Comparison of ENCODE assay signal across 35 cellular contexts in the genomic region with DNA sequence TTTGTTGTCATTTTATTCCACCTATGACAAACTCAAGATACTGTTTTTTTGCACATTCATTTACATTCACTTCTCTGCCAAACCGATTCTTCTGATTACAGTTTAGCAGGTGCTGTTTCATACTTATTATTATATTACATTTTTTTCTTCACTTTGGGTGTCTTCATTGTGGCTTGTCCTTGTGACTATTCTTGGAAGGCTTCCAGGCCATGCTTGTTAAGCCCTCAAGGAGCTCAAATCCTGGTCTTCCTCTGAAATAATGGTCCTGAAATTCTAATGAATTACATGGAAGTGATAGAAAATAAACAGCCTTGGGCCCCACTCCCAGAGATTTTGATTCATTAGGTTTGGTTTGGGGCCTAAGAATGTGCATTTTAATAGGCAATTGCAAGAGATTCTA. TPM values are rescaled to one million over a fixed set of nuclear protein-coding genes. Genes with fewer than 3 reads are reported as not detected.
"Had no signal": no experiment of that assay in that cellular context is flagged by ENCODE, and none has a peak within 500 bp of the region (broad histone marks: within the 10 kb centered on the region; RNA-seq: fewer than 3 reads in every experiment).

No MANE protein-coding gene starts in this region.

- H3K9me3 ChIP-seq: adrenal gland, body of pancreas, esophagus muscularis mucosa, gastrocnemius medialis, heart left ventricle had no signal

- H3K4me3 ChIP-seq: adrenal gland, body of pancreas, esophagus muscularis mucosa, gastrocnemius medialis, heart left ventricle had no signal

- FAIRE-seq: colon had no signal

- H3K27ac ChIP-seq: adrenal gland, body of pancreas, esophagus muscularis mucosa, foreskin keratinocyte, gastrocnemius medialis, heart left ventricle had no signal

- ATAC-seq: activated CD4-positive, alpha-beta T cell treated with anti-CD3 and anti-CD28 coated beads for 36 hours; activated CD8-positive, alpha-beta memory T cell treated with anti-CD3 and anti-CD28 coated beads, Interleukin-2, amount 10 ng/mL, durations not matched to agents 7 days and 5 days; activated CD8-positive, alpha-beta T cell treated with anti-CD3 and anti-CD28 coated beads, Interleukin-2, amount 10 ng/mL, durations not matched to agents 7 days and 5 days; activated naive CD8-positive, alpha-beta T cell treated with anti-CD3 and anti-CD28 coated beads, Interleukin-2, amount 50 U/mL, for 24 hours; body of pancreas; effector memory CD8-positive, alpha-beta T cell; foreskin keratinocyte; gastrocnemius medialis; heart left ventricle had no signal

- H3K36me3 ChIP-seq: adrenal gland, esophagus muscularis mucosa, gastrocnemius medialis, heart left ventricle had no signal

- H3K27me3 ChIP-seq: adrenal gland, body of pancreas, esophagus muscularis mucosa, foreskin keratinocyte had no signal

- DNase-seq: activated CD4-positive, alpha-beta memory T cell treated with anti-CD3 and anti-CD28 coated beads for 36 hours; activated CD4-positive, alpha-beta T cell treated with anti-CD3 and anti-CD28 coated beads for 36 hours; activated CD4-positive, alpha-beta T cell treated with anti-CD3 and anti-CD28 coated beads, Interleukin-2, amount 10 ng/mL, durations not matched to agents 24 days and 14 days; activated CD4-positive, CD25-positive, alpha-beta regulatory T cell; activated CD4-positive, CD25-positive, alpha-beta regulatory T cell treated with anti-CD3 and anti-CD28 coated beads, Interleukin-2, amount 50 U/mL, for 72 hours; activated CD8-positive, alpha-beta memory T cell treated with anti-CD3 and anti-CD28 coated beads, Interleukin-2, amount 10 ng/mL, durations not matched to agents 7 days and 5 days; activated CD8-positive, alpha-beta memory T cell treated with anti-CD3 and anti-CD28 coated beads, Interleukin-2, amount 50 U/mL, for 4 hours; activated CD8-positive, alpha-beta T cell treated with anti-CD3 and anti-CD28 coated beads, Interleukin-2, amount 10 ng/mL, durations not matched to agents 7 days and 5 days; activated effector memory CD4-positive, alpha-beta T cell treated with anti-CD3 and anti-CD28 coated beads, Interleukin-2, amount 50 U/mL, for 16 hours; activated naive CD4-positive, alpha-beta T cell treated with anti-CD3 and anti-CD28 coated beads for 36 hours; activated naive CD8-positive, alpha-beta T cell treated with anti-CD3 and anti-CD28 coated beads for 36 hours; activated naive CD8-positive, alpha-beta T cell treated with anti-CD3 and anti-CD28 coated beads, Interleukin-2, amount 50 U/mL, for 24 hours; activated T-cell treated with anti-CD3 and anti-CD28 coated beads, Interleukin-2, amount 50 U/mL, for 1 hour; activated T-cell treated with anti-CD3 and anti-CD28 coated beads, Interleukin-2, amount 50 U/mL, for 48 hours; adrenal gland; amygdala; aorta; body of pancreas; caudate nucleus; cortex of kidney; dermis blood vessel endothelial cell; effector CD4-positive, alpha-beta T cell; effector memory CD8-positive, alpha-beta T cell; erythroblast; foreskin keratinocyte; gastrocnemius medialis; glutamatergic neuron; heart left ventricle; T-helper 2 cell had no signal

- H3K4me1 ChIP-seq: adrenal gland, body of pancreas, esophagus muscularis mucosa, gastrocnemius medialis, heart left ventricle had no signal

RNA-seq across cellular contexts. Expression of gene KRTAP2-4, which starts 1.4 kb away (rescaled TPM):
- total RNA-seq: activated CD4-positive, alpha-beta memory T cell treated with anti-CD3 and anti-CD28 coated beads for 36 hours; activated CD4-positive, alpha-beta T cell treated with anti-CD3 and anti-CD28 coated beads for 36 hours; activated CD4-positive, alpha-beta T cell treated with anti-CD3 and anti-CD28 coated beads, Interleukin-2, amount 10 ng/mL, durations not matched to agents 24 days and 14 days; activated CD8-positive, alpha-beta memory T cell treated with anti-CD3 and anti-CD28 coated beads for 36 hours; activated CD8-positive, alpha-beta memory T cell treated with anti-CD3 and anti-CD28 coated beads, Interleukin-2, amount 10 ng/mL, durations not matched to agents 7 days and 5 days; activated CD8-positive, alpha-beta T cell treated with anti-CD3 and anti-CD28 coated beads, Interleukin-2, amount 10 ng/mL, durations not matched to agents 7 days and 5 days; activated naive CD4-positive, alpha-beta T cell treated with anti-CD3 and anti-CD28 coated beads for 36 hours; activated naive CD8-positive, alpha-beta T cell treated with anti-CD3 and anti-CD28 coated beads for 36 hours; activated T-helper 1 cell treated with anti-CD3 and anti-CD28 coated beads, Interleukin-12 subunit alpha, Interleukin-12 subunit beta, Interleukin-2, Interleukin-4 antibody, amounts not matched to agents 30 ng/mL and 10 ng/mL and 1 ng/mL, durations not matched to agents 14 hours and 24 hours and 36 hours; activated T-helper 2 cell treated with anti-CD3 and anti-CD28 coated beads, Interferon-gamma antibody, Interleukin-2, Interleukin-4, amounts not matched to agents 10 μg/mL and 5 μg/mL and 100 μg/mL, durations not matched to agents 14 hours and 24 hours and 36 hours; adrenal gland; aorta; body of pancreas; chondrocyte; dermis blood vessel endothelial cell; esophagus muscularis mucosa; foreskin keratinocyte; gastrocnemius medialis; heart left ventricle had no signal
- polyA plus RNA-seq: adrenal gland, aorta, foreskin keratinocyte, heart left ventricle had no signal

RNA-seq across cellular contexts. Expression of gene KRTAP2-3, which starts 4.4 kb away (rescaled TPM):
- total RNA-seq: activated CD4-positive, alpha-beta memory T cell treated with anti-CD3 and anti-CD28 coated beads for 36 hours; activated CD4-positive, alpha-beta T cell treated with anti-CD3 and anti-CD28 coated beads for 36 hours; activated CD4-positive, alpha-beta T cell treated with anti-CD3 and anti-CD28 coated beads, Interleukin-2, amount 10 ng/mL, durations not matched to agents 24 days and 14 days; activated CD8-positive, alpha-beta memory T cell treated with anti-CD3 and anti-CD28 coated beads for 36 hours; activated CD8-positive, alpha-beta memory T cell treated with anti-CD3 and anti-CD28 coated beads, Interleukin-2, amount 10 ng/mL, durations not matched to agents 7 days and 5 days; activated CD8-positive, alpha-beta T cell treated with anti-CD3 and anti-CD28 coated beads, Interleukin-2, amount 10 ng/mL, durations not matched to agents 7 days and 5 days; activated naive CD4-positive, alpha-beta T cell treated with anti-CD3 and anti-CD28 coated beads for 36 hours; activated naive CD8-positive, alpha-beta T cell treated with anti-CD3 and anti-CD28 coated beads for 36 hours; activated T-helper 1 cell treated with anti-CD3 and anti-CD28 coated beads, Interleukin-12 subunit alpha, Interleukin-12 subunit beta, Interleukin-2, Interleukin-4 antibody, amounts not matched to agents 30 ng/mL and 10 ng/mL and 1 ng/mL, durations not matched to agents 14 hours and 24 hours and 36 hours; activated T-helper 2 cell treated with anti-CD3 and anti-CD28 coated beads, Interferon-gamma antibody, Interleukin-2, Interleukin-4, amounts not matched to agents 10 μg/mL and 5 μg/mL and 100 μg/mL, durations not matched to agents 14 hours and 24 hours and 36 hours; adrenal gland; aorta; body of pancreas; chondrocyte; dermis blood vessel endothelial cell; esophagus muscularis mucosa; gastrocnemius medialis; heart left ventricle had no signal
- polyA plus RNA-seq: adrenal gland, aorta, heart left ventricle had no signal

RNA-seq across cellular contexts. Expression of gene KRTAP2-2, which starts 9.3 kb away (rescaled TPM):
- total RNA-seq: activated CD4-positive, alpha-beta memory T cell treated with anti-CD3 and anti-CD28 coated beads for 36 hours; activated CD4-positive, alpha-beta T cell treated with anti-CD3 and anti-CD28 coated beads for 36 hours; activated CD4-positive, alpha-beta T cell treated with anti-CD3 and anti-CD28 coated beads, Interleukin-2, amount 10 ng/mL, durations not matched to agents 24 days and 14 days; activated CD8-positive, alpha-beta memory T cell treated with anti-CD3 and anti-CD28 coated beads for 36 hours; activated CD8-positive, alpha-beta memory T cell treated with anti-CD3 and anti-CD28 coated beads, Interleukin-2, amount 10 ng/mL, durations not matched to agents 7 days and 5 days; activated CD8-positive, alpha-beta T cell treated with anti-CD3 and anti-CD28 coated beads, Interleukin-2, amount 10 ng/mL, durations not matched to agents 7 days and 5 days; activated naive CD4-positive, alpha-beta T cell treated with anti-CD3 and anti-CD28 coated beads for 36 hours; activated naive CD8-positive, alpha-beta T cell treated with anti-CD3 and anti-CD28 coated beads for 36 hours; activated T-helper 1 cell treated with anti-CD3 and anti-CD28 coated beads, Interleukin-12 subunit alpha, Interleukin-12 subunit beta, Interleukin-2, Interleukin-4 antibody, amounts not matched to agents 30 ng/mL and 10 ng/mL and 1 ng/mL, durations not matched to agents 14 hours and 24 hours and 36 hours; activated T-helper 2 cell treated with anti-CD3 and anti-CD28 coated beads, Interferon-gamma antibody, Interleukin-2, Interleukin-4, amounts not matched to agents 10 μg/mL and 5 μg/mL and 100 μg/mL, durations not matched to agents 14 hours and 24 hours and 36 hours; adrenal gland; aorta; body of pancreas; chondrocyte; dermis blood vessel endothelial cell; esophagus muscularis mucosa; foreskin keratinocyte; gastrocnemius medialis; heart left ventricle had no signal
- polyA plus RNA-seq: adrenal gland, aorta, foreskin keratinocyte, heart left ventricle had no signal

RNA-seq across cellular contexts. Expression of gene KRTAP2-1, which starts 17.2 kb away (rescaled TPM):
- total RNA-seq: activated CD4-positive, alpha-beta memory T cell treated with anti-CD3 and anti-CD28 coated beads for 36 hours; activated CD4-positive, alpha-beta T cell treated with anti-CD3 and anti-CD28 coated beads for 36 hours; activated CD4-positive, alpha-beta T cell treated with anti-CD3 and anti-CD28 coated beads, Interleukin-2, amount 10 ng/mL, durations not matched to agents 24 days and 14 days; activated CD8-positive, alpha-beta memory T cell treated with anti-CD3 and anti-CD28 coated beads for 36 hours; activated CD8-positive, alpha-beta memory T cell treated with anti-CD3 and anti-CD28 coated beads, Interleukin-2, amount 10 ng/mL, durations not matched to agents 7 days and 5 days; activated CD8-positive, alpha-beta T cell treated with anti-CD3 and anti-CD28 coated beads, Interleukin-2, amount 10 ng/mL, durations not matched to agents 7 days and 5 days; activated naive CD4-positive, alpha-beta T cell treated with anti-CD3 and anti-CD28 coated beads for 36 hours; activated naive CD8-positive, alpha-beta T cell treated with anti-CD3 and anti-CD28 coated beads for 36 hours; activated T-helper 1 cell treated with anti-CD3 and anti-CD28 coated beads, Interleukin-12 subunit alpha, Interleukin-12 subunit beta, Interleukin-2, Interleukin-4 antibody, amounts not matched to agents 30 ng/mL and 10 ng/mL and 1 ng/mL, durations not matched to agents 14 hours and 24 hours and 36 hours; activated T-helper 2 cell treated with anti-CD3 and anti-CD28 coated beads, Interferon-gamma antibody, Interleukin-2, Interleukin-4, amounts not matched to agents 10 μg/mL and 5 μg/mL and 100 μg/mL, durations not matched to agents 14 hours and 24 hours and 36 hours; adrenal gland; aorta; body of pancreas; chondrocyte; dermis blood vessel endothelial cell; esophagus muscularis mucosa; foreskin keratinocyte; gastrocnemius medialis; heart left ventricle had no signal
- polyA plus RNA-seq: adrenal gland, aorta, foreskin keratinocyte, heart left ventricle had no signal

RNA-seq across cellular contexts. Expression of gene KRTAP4-7, which starts 19.6 kb away (rescaled TPM):
- total RNA-seq: activated CD4-positive, alpha-beta memory T cell treated with anti-CD3 and anti-CD28 coated beads for 36 hours; activated CD4-positive, alpha-beta T cell treated with anti-CD3 and anti-CD28 coated beads for 36 hours; activated CD4-positive, alpha-beta T cell treated with anti-CD3 and anti-CD28 coated beads, Interleukin-2, amount 10 ng/mL, durations not matched to agents 24 days and 14 days; activated CD8-positive, alpha-beta memory T cell treated with anti-CD3 and anti-CD28 coated beads for 36 hours; activated CD8-positive, alpha-beta memory T cell treated with anti-CD3 and anti-CD28 coated beads, Interleukin-2, amount 10 ng/mL, durations not matched to agents 7 days and 5 days; activated CD8-positive, alpha-beta T cell treated with anti-CD3 and anti-CD28 coated beads, Interleukin-2, amount 10 ng/mL, durations not matched to agents 7 days and 5 days; activated naive CD4-positive, alpha-beta T cell treated with anti-CD3 and anti-CD28 coated beads for 36 hours; activated naive CD8-positive, alpha-beta T cell treated with anti-CD3 and anti-CD28 coated beads for 36 hours; activated T-helper 1 cell treated with anti-CD3 and anti-CD28 coated beads, Interleukin-12 subunit alpha, Interleukin-12 subunit beta, Interleukin-2, Interleukin-4 antibody, amounts not matched to agents 30 ng/mL and 10 ng/mL and 1 ng/mL, durations not matched to agents 14 hours and 24 hours and 36 hours; activated T-helper 2 cell treated with anti-CD3 and anti-CD28 coated beads, Interferon-gamma antibody, Interleukin-2, Interleukin-4, amounts not matched to agents 10 μg/mL and 5 μg/mL and 100 μg/mL, durations not matched to agents 14 hours and 24 hours and 36 hours; adrenal gland; aorta; body of pancreas; chondrocyte; dermis blood vessel endothelial cell; esophagus muscularis mucosa; foreskin keratinocyte; gastrocnemius medialis; heart left ventricle had no signal
- polyA plus RNA-seq: adrenal gland, aorta, foreskin keratinocyte, heart left ventricle had no signal
